Comparison of ENCODE assay signal across 19 cellular contexts in the genomic region with DNA sequence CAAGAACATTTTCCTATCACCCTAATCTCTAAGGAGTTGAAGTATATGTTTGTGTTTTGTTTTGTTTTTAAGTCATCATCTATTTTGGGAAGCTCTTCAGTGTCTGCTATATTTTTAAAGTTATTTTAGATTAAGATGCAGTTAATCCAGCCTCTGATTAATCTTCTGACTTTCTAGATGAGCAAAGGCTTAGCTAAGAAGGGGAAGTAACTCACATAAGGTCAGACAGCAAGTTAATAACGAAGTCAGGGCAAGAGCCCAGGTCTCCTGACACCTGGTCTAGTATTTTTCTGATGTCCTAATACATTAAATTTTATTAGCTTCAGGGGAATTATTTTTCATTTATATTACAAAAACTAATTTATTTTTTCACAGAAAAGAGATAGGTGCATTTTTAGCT.
DNase-seq lines count a peak whose midpoint lies in the region; ATAC-seq and TF ChIP-seq lines count a peak whose summit lies in the region.
"Had no signal": no experiment of that assay in that cellular context is flagged by ENCODE, and none has a peak within 500 bp of the region (broad histone marks: within the 10 kb centered on the region; RNA-seq: fewer than 3 reads in every experiment).

No MANE protein-coding gene starts in this region.

- TF ChIP-seq CTCF in nephron progenitor cell (IDR thresholded peaks at IDR 0.05) = no peak
- no peak for TF ChIP-seq CTCF in chondrocyte (IDR thresholded peaks at IDR 0.05)

- H3K4me3 Mint-ChIP-seq in nephron progenitor cell (no peak overlapping the region), chondrocyte (ENCODE audit: unreplicated experiment) (no peak overlapping the region)
- H3K4me3 Mint-ChIP-seq: central memory CD8-positive, alpha-beta T cell; T-helper 2 cell treated with Interferon-gamma antibody and Interleukin-4, amounts not matched to agents 5 μg/mL and 100 μg/mL, for 36 hours had no signal

- DNase-seq in MV-4-11 (lab: John Stamatoyannopoulos, UW) (peak; percentile 11), nephron progenitor cell (no peak), chondrocyte (ENCODE audit: low spot score) (no peak), OCI-M1 (lab: John Stamatoyannopoulos, UW) (no peak), NCI-H1694 (lab: John Stamatoyannopoulos, UW) (no peak), DMS79 treated with DMSO at 0.1 percent for 48 hours (lab: John Stamatoyannopoulos, UW) (no peak)
- DNase-seq: activated CD4-positive, alpha-beta T cell treated with anti-CD3 and anti-CD28 coated beads for 4 hours; activated gamma-delta T cell; amygdala; effector CD8-positive, alpha-beta T cell; EL; heart right ventricle; MG63; NCI-H1930; NCI-H510A had no signal

- H3K36me3 Mint-ChIP-seq in nephron progenitor cell (ENCODE audit: low read depth) (peaks cover 90% of the 10 kb centered on the region), chondrocyte (ENCODE audit: low read depth) (no peaks in the 10 kb centered on the region)

- H3K9me3 Mint-ChIP-seq in nephron progenitor cell = no peaks in the 10 kb centered on the region
- no peaks in the 10 kb centered on the region for H3K9me3 Mint-ChIP-seq in chondrocyte (ENCODE audit: low read depth)
- H3K9me3 Mint-ChIP-seq: central memory CD8-positive, alpha-beta T cell; T-helper 2 cell treated with Interferon-gamma antibody and Interleukin-4, amounts not matched to agents 5 μg/mL and 100 μg/mL, for 36 hours had no signal

- peak overlapping the region; percentile 60 for H3K27ac Mint-ChIP-seq in nephron progenitor cell
- H3K27ac Mint-ChIP-seq in chondrocyte (ENCODE audit: unreplicated experiment) = no peak overlapping the region
- H3K27ac Mint-ChIP-seq: T-helper 2 cell treated with Interferon-gamma antibody and Interleukin-4, amounts not matched to agents 5 μg/mL and 100 μg/mL, for 36 hours had no signal

- H3K4me1 Mint-ChIP-seq in nephron progenitor cell = peaks cover 47% of the 10 kb centered on the region
- peaks cover 34% of the 10 kb centered on the region for H3K4me1 Mint-ChIP-seq in chondrocyte (ENCODE audit: low read depth)
- H3K4me1 Mint-ChIP-seq: central memory CD8-positive, alpha-beta T cell had no signal

- H3K27me3 Mint-ChIP-seq in nephron progenitor cell (ENCODE audit: low read depth, poor library complexity) (no peaks in the 10 kb centered on the region), chondrocyte (ENCODE audit: low read depth) (no peaks in the 10 kb centered on the region)

- ATAC-seq in GM18873 (IDR thresholded peaks at IDR 0.05; ENCODE audit: low FRiP score, unreplicated experiment) (peak; percentile 49), HG02642 (IDR thresholded peaks at IDR 0.05; ENCODE audit: poor library complexity, unreplicated experiment) (peak; percentile 55)
- ATAC-seq: heart right ventricle had no signal
